Comparison of ENCODE assay signal across 27 cellular contexts in the genomic region with DNA sequence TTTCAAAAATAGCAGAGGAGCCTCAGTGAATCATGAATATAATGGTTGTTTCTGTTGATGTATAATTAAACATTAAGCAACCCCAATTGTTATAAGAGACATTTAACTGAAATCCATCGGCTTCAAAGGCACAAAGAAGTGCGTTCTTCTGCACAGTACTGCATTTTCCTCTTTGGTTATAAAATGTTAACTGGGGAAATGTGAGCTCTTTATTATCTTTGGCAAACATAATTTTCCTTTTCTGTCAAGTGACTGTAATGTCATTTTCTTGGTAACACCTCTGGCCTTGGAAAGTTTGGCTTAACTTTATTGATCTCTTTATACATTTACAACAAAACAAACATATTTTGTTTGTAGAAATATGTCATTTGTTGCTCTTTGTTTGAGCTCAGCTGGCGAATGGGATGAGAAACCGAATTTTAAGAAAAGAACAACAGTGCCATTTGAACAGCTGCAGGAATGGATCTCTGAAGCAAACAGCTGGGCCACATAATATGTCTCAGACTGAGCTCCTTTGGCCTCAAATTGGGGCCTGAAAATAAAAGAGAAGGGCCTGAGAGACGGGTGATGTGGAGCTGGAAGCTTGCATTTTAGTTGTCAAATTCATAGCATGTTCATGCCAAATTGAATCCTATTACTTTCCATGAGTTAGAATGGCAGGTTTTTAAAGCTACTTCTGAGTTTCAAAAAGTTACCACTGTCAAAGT.
DNase-seq lines count a peak whose midpoint lies in the region; ATAC-seq and TF ChIP-seq lines count a peak whose summit lies in the region.
"Had no signal": no experiment of that assay in that cellular context is flagged by ENCODE, and none has a peak within 500 bp of the region (broad histone marks: within the 10 kb centered on the region; RNA-seq: fewer than 3 reads in every experiment).

No MANE protein-coding gene starts in this region.

- ATAC-seq in GM21526 (IDR thresholded peaks at IDR 0.05; ENCODE audit: low FRiP score, unreplicated experiment) (no peak), GM21528 (IDR thresholded peaks at IDR 0.05; ENCODE audit: low FRiP score, unreplicated experiment) (no peak), GM21737 (IDR thresholded peaks at IDR 0.05; ENCODE audit: unreplicated experiment) (no peak)
- ATAC-seq: activated CD4-positive, CD25-positive, alpha-beta regulatory T cell treated with anti-CD3 and anti-CD28 coated beads, Interleukin-2, amount 50 U/mL, for 24 hours; activated T-cell treated with anti-CD3 and anti-CD28 coated beads, Interleukin-2, amount 50 U/mL, for 72 hours; foreskin keratinocyte; K562; left lung; psoas muscle; stimulated activated memory B cell treated with anti-CD40 and anti-IgM and Interleukin-4, amounts not matched to agents 10 μg/mL and 1 μg/mL and 100 μg/mL, for 72 hours; upper lobe of right lung had no signal

- H3K27me3 ChIP-seq in colonic mucosa (no peaks in the 10 kb centered on the region), right atrium auricular region (no peaks in the 10 kb centered on the region)
- H3K27me3 ChIP-seq: esophagus squamous epithelium, foreskin keratinocyte, left lung, upper lobe of right lung had no signal

- no peak overlapping the region for H3K9ac ChIP-seq in colonic mucosa (ENCODE audit: low read depth in 2 of 2, low read length in 2 of 2)
- H3K9ac ChIP-seq: SK-N-SH had no signal

- peak; percentile 34 for DNase-seq in COLO829 (ENCODE audit: low spot score)
- peak; percentile 31 for DNase-seq in colonic mucosa
- DNase-seq in right atrium auricular region (ENCODE audit: low spot score) = no peak
- peak; percentile 28 for DNase-seq in pons (ENCODE audit: low spot score)
- no peak for DNase-seq in activated effector memory CD4-positive, alpha-beta T cell treated with Interleukin-2 at 50 U/mL for 16 hours
- DNase-seq: activated CD4-positive, alpha-beta T cell treated with anti-CD3 and anti-CD28 coated beads, Interleukin-2, amount 50 U/mL, for 48 hours; activated naive CD4-positive, alpha-beta T cell treated with Interleukin-2 at 50 U/mL for 16 hours; activated T-cell treated with anti-CD3 and anti-CD28 coated beads, Interleukin-2, amount 50 U/mL, for 72 hours; esophagus squamous epithelium; foreskin keratinocyte; GOT3; HFFc6; left lung; NCI-H1048; NCI-H187 treated with DMSO at 0.1 percent for 48 hours; NCI-H524; psoas muscle; SK-N-SH; upper lobe of right lung had no signal

- no peaks in the 10 kb centered on the region for H3K4me1 ChIP-seq in colonic mucosa
- no peaks in the 10 kb centered on the region for H3K4me1 ChIP-seq in right atrium auricular region
- H3K4me1 ChIP-seq: esophagus squamous epithelium, foreskin keratinocyte, left lung, psoas muscle, upper lobe of right lung had no signal

- TF ChIP-seq CTCF in colonic mucosa (IDR thresholded peaks at IDR 0.05) (no peak), right atrium auricular region (IDR thresholded peaks at IDR 0.05) (no peak)

- H3K9me3 ChIP-seq in colonic mucosa (no peaks in the 10 kb centered on the region), right atrium auricular region (no peaks in the 10 kb centered on the region)
- H3K9me3 ChIP-seq: esophagus squamous epithelium, psoas muscle, SK-N-SH, upper lobe of right lung had no signal

- H3K36me3 ChIP-seq in colonic mucosa (no peaks in the 10 kb centered on the region), right atrium auricular region (no peaks in the 10 kb centered on the region)
- H3K36me3 ChIP-seq: esophagus squamous epithelium, left lung, upper lobe of right lung had no signal

- no peak overlapping the region for H3K4me3 ChIP-seq in colonic mucosa
- H3K4me3 ChIP-seq in right atrium auricular region = no peak overlapping the region
- H3K4me3 ChIP-seq: esophagus squamous epithelium, K562, left lung, psoas muscle, skin epidermis, upper lobe of right lung had no signal

- peak overlapping the region; percentile 50 for H3K27ac ChIP-seq in colonic mucosa
- peak overlapping the region; percentile 15 to 31 for H3K27ac ChIP-seq in right atrium auricular region
- H3K27ac ChIP-seq: C4-2B, foreskin keratinocyte, left lung, psoas muscle, skin epidermis, upper lobe of right lung had no signal

- intact Hi-C loops in colonic mucosa (cut with DNase I) = no loop called here

Comparison
In these comparisons a context has a peak if more than half of its experiments do, and no peak if none do; other contexts are left out.
1. DNase-seq: peak in COLO829 (single experiment), colonic mucosa (single experiment) and pons (single experiment); none in right atrium auricular region (single experiment) and activated effector memory CD4-positive, alpha-beta T cell treated with Interleukin-2 at 50 U/mL for 16 hours (single experiment).